Comparison of ENCODE assay signal across 18 cellular contexts in genomic region chr11:44598831-44599230, GRCh38. TPM values are rescaled to one million over a fixed set of nuclear protein-coding genes. Genes with fewer than 3 reads are reported as not detected.
DNase-seq lines count a peak whose midpoint lies in the region; ATAC-seq and TF ChIP-seq lines count a peak whose summit lies in the region.
"Had no signal": no experiment of that assay in that cellular context is flagged by ENCODE, and none has a peak within 500 bp of the region (broad histone marks: within the 10 kb centered on the region; RNA-seq: fewer than 3 reads in every experiment).

No MANE protein-coding gene starts in this region.

- no peak overlapping the region for H3K4me3 Mint-ChIP-seq in CD4-positive, alpha-beta T cell
- H3K4me3 Mint-ChIP-seq in IgD-negative memory B cell (peak overlapping the region in 2 of 4 donors; percentile 73 to 78), naive B cell (peak overlapping the region in 4 of 8 donors; percentile 8 to 37 (median 17))
- no peak overlapping the region for H3K4me3 Mint-ChIP-seq in activated CD8-positive, alpha-beta T cell treated with anti-CD3 and anti-CD28 coated beads for 36 hours
- H3K4me3 Mint-ChIP-seq: dendritic cell treated with granulocyte-macrophage colony-stimulating factor and Interleukin-4, amounts not matched to agents 40 ng/mL and 50 ng/mL, for 4 days; neural crest cell; type B pancreatic cell had no signal

- no peaks in the 10 kb centered on the region for H3K9me3 Mint-ChIP-seq in CD4-positive, alpha-beta T cell
- no peaks in the 10 kb centered on the region for H3K9me3 Mint-ChIP-seq in IgD-negative memory B cell
- H3K9me3 Mint-ChIP-seq in activated CD8-positive, alpha-beta T cell treated with anti-CD3 and anti-CD28 coated beads for 36 hours: no peaks in the 10 kb centered on the region
- no peaks in the 10 kb centered on the region for H3K9me3 Mint-ChIP-seq in naive B cell
- H3K9me3 Mint-ChIP-seq: dendritic cell treated with granulocyte-macrophage colony-stimulating factor and Interleukin-4, amounts not matched to agents 40 ng/mL and 50 ng/mL, for 4 days; neural crest cell; type B pancreatic cell had no signal

- no peak for TF ChIP-seq CTCF in CD4-positive, alpha-beta T cell (IDR thresholded peaks at IDR 0.05)
- no peak for TF ChIP-seq CTCF in activated CD8-positive, alpha-beta T cell treated with anti-CD3 and anti-CD28 coated beads for 36 hours (IDR thresholded peaks at IDR 0.05)
- TF ChIP-seq CTCF in A673 (conservative IDR thresholded peaks at IDR 0.05; ENCODE audit: low read depth, low read length): no peak

- CTCF ChIA-PET in CD4-positive, alpha-beta T cell (lab: Charles Lee): interaction anchor here (1.0 to 1.9 kb wide), 3 partner anchors 13 to 29 kb away, joined by 3 to 5 read pairs (median 5); no protein-coding TSS in a partner anchor
- CTCF ChIA-PET in activated CD8-positive, alpha-beta T cell treated with anti-CD3 and anti-CD28 coated beads for 36 hours (lab: Charles Lee): interaction anchor here (1.1 to 2.4 kb wide), 3 partner anchors 13 to 41 kb away, joined by 3 to 6 read pairs (median 4); no protein-coding TSS in a partner anchor
- CTCF ChIA-PET in A673 (lab: Charles Lee): interaction anchor here (1.6 kb wide), 1 partner anchor 18 kb away, joined by 3 read pairs; no protein-coding TSS in a partner anchor

- H3K27ac ChIP-seq in CD4-positive, alpha-beta T cell (ENCODE audit: low read depth, low read length): no peak overlapping the region
- H3K27ac ChIP-seq in A673 (ENCODE audit: low read depth, low read length, poor library complexity, severe bottlenecking): no peak overlapping the region
- H3K27ac ChIP-seq: KMS-11, lower lobe of right lung had no signal

- H3K9me3 ChIP-seq in CD4-positive, alpha-beta T cell (ENCODE audit: control insufficient read depth, low read length): no peaks in the 10 kb centered on the region
- H3K9me3 ChIP-seq in A673 (ENCODE audit: low read depth, low read length, poor library complexity, severe bottlenecking): no peaks in the 10 kb centered on the region
- H3K9me3 ChIP-seq: lower lobe of right lung, Peyer's patch had no signal

- H3K36me3 ChIP-seq in A673 (ENCODE audit: insufficient read depth, low read length, poor library complexity, severe bottlenecking): no peaks in the 10 kb centered on the region

- intact Hi-C loops in CD4-positive, alpha-beta T cell (cut with DNase I, micrococcal nuclease): no loop called here
- intact Hi-C loops in activated CD8-positive, alpha-beta T cell treated with anti-CD3 and anti-CD28 coated beads for 36 hours (cut with micrococcal nuclease): no loop called here
- intact Hi-C loops in A673 (cut with micrococcal nuclease; ENCODE audit: unreplicated experiment): no loop called here

- H3K27me3 ChIP-seq in CD4-positive, alpha-beta T cell (ENCODE audit: control insufficient read depth, insufficient read depth, low read length): no peaks in the 10 kb centered on the region
- H3K27me3 ChIP-seq in A673 (replicated peaks; ENCODE audit: insufficient read depth, low read depth, low read length, poor library complexity): no peaks in the 10 kb centered on the region
- H3K27me3 ChIP-seq: Peyer's patch had no signal

- no peaks in the 10 kb centered on the region for H3K27me3 Mint-ChIP-seq in CD4-positive, alpha-beta T cell
- peaks cover 2% of the 10 kb centered on the region for H3K27me3 Mint-ChIP-seq in IgD-negative memory B cell
- no peaks in the 10 kb centered on the region for H3K27me3 Mint-ChIP-seq in activated CD8-positive, alpha-beta T cell treated with anti-CD3 and anti-CD28 coated beads for 36 hours
- H3K27me3 Mint-ChIP-seq in naive B cell: no peaks in the 10 kb centered on the region
- H3K27me3 Mint-ChIP-seq: dendritic cell treated with granulocyte-macrophage colony-stimulating factor and Interleukin-4, amounts not matched to agents 40 ng/mL and 50 ng/mL, for 4 days; type B pancreatic cell had no signal

- POLR2A ChIA-PET in CD4-positive, alpha-beta T cell (lab: Charles Lee): interaction anchor here (1.1 to 5.7 kb wide), 4 partner anchors 11 to 34 kb away, joined by 3 to 54 read pairs (median 9); partner anchors contain the start of gene CD82
- POLR2A ChIA-PET in activated CD8-positive, alpha-beta T cell treated with anti-CD3 and anti-CD28 coated beads for 36 hours (lab: Charles Lee): interaction anchor here (1.4 to 3.3 kb wide), 4 partner anchors 16 to 30 kb away, joined by 3 to 17 read pairs (median 4); no protein-coding TSS in a partner anchor
- POLR2A ChIA-PET in A673 (lab: Charles Lee; ENCODE audit: low non-redundant PET): no interaction called here

- ATAC-seq in CD4-positive, alpha-beta T cell (ENCODE audit: poor library complexity): no peak
- no peak for ATAC-seq in activated CD8-positive, alpha-beta T cell treated with anti-CD3 and anti-CD28 coated beads for 36 hours
- ATAC-seq in naive B cell (ENCODE audit: low read depth in 2 of 2) (no peak), GM21737 (IDR thresholded peaks at IDR 0.05; ENCODE audit: unreplicated experiment) (no peak)
- ATAC-seq: lower lobe of right lung, sciatic nerve had no signal

- H3K27ac Mint-ChIP-seq in CD4-positive, alpha-beta T cell: peak overlapping the region; percentile 68
- peak overlapping the region; percentile 95 to 98 (median 95) for H3K27ac Mint-ChIP-seq in IgD-negative memory B cell
- peak overlapping the region; percentile 57 for H3K27ac Mint-ChIP-seq in activated CD8-positive, alpha-beta T cell treated with anti-CD3 and anti-CD28 coated beads for 36 hours
- H3K27ac Mint-ChIP-seq in naive B cell: peak overlapping the region in 5 of 6 donors; percentile 63 to 100 (median 85)
- H3K27ac Mint-ChIP-seq: dendritic cell treated with granulocyte-macrophage colony-stimulating factor and Interleukin-4, amounts not matched to agents 40 ng/mL and 50 ng/mL, for 4 days; type B pancreatic cell had no signal

- peaks cover 68% of the 10 kb centered on the region for H3K4me1 Mint-ChIP-seq in CD4-positive, alpha-beta T cell (ENCODE audit: low read depth)
- H3K4me1 Mint-ChIP-seq in IgD-negative memory B cell (peaks cover 60 to 82% (median 69%) of the 10 kb centered on the region in 3 donors), naive B cell (peaks cover 69 to 98% (median 91%) of the 10 kb centered on the region in 3 donors)
- peaks cover 91% of the 10 kb centered on the region for H3K4me1 Mint-ChIP-seq in activated CD8-positive, alpha-beta T cell treated with anti-CD3 and anti-CD28 coated beads for 36 hours (ENCODE audit: low read depth)

- no peak overlapping the region for H3K4me3 ChIP-seq in A673 (ENCODE audit: low read depth, low read length, poor library complexity, severe bottlenecking)
- H3K4me3 ChIP-seq: lower lobe of right lung, Peyer's patch had no signal

- peaks cover 22% of the 10 kb centered on the region for H3K36me3 Mint-ChIP-seq in CD4-positive, alpha-beta T cell (ENCODE audit: low read depth)
- H3K36me3 Mint-ChIP-seq in IgD-negative memory B cell: peaks cover 8% of the 10 kb centered on the region
- H3K36me3 Mint-ChIP-seq in activated CD8-positive, alpha-beta T cell treated with anti-CD3 and anti-CD28 coated beads for 36 hours (ENCODE audit: low read depth): peaks cover 68% of the 10 kb centered on the region
- H3K36me3 Mint-ChIP-seq in naive B cell: peaks cover 0 to 12% of the 10 kb centered on the region in 2 donors
- H3K36me3 Mint-ChIP-seq: type B pancreatic cell had no signal

- BruUV-seq in A673 (replicated peaks; lab: Mats Ljungman, UMichigan): no TSS peak

- DNase-seq in CD4-positive, alpha-beta T cell: no peak
- no peak for DNase-seq in activated CD8-positive, alpha-beta T cell treated with anti-CD3 and anti-CD28 coated beads for 36 hours
- no peak for DNase-seq in naive B cell
- DNase-seq in NCI-H748 treated with DMSO at 0.1 percent for 48 hours (lab: John Stamatoyannopoulos, UW): no peak
- no peak for DNase-seq in A673 (ENCODE audit: low spot score)
- DNase-seq: activated naive CD4-positive, alpha-beta T cell; lower lobe of right lung; NCI-H510A treated with DMSO at 0.1 percent for 48 hours; Peyer's patch; stimulated activated CD4-positive, alpha-beta T cell treated with anti-CD3 and anti-CD28 coated beads, Interleukin-15, amount 100 ng/mL, for 24 hours; T-helper 2 cell had no signal

- peaks cover 15% of the 10 kb centered on the region for H3K4me1 ChIP-seq in A673 (ENCODE audit: insufficient read depth, low read length, poor library complexity, severe bottlenecking)

RNA-seq across cellular contexts. Expression of gene CD82, which starts 33.4 kb away (rescaled TPM):
- 10 to 100 TPM; 33.8 to 37.3 TPM for total RNA-seq in CD4-positive, alpha-beta T cell
- polyA plus RNA-seq in IgD-negative memory B cell (544 TPM), naive B cell (ENCODE audit: low read depth in 6 of 6) (100 to 1,000 TPM; 146 to 292 (median 225) TPM)
- total RNA-seq in activated CD8-positive, alpha-beta T cell treated with anti-CD3 and anti-CD28 coated beads for 36 hours: 100 to 1,000 TPM; 289 to 319 TPM
- total RNA-seq in A673 (2021): 8.2 and 16.0 TPM in 2 replicates

Comparison
In these comparisons a context has a peak if more than half of its experiments do, and no peak if none do; other contexts are left out.
1. RNA of gene CD82, which starts 33.4 kb away (total RNA-seq): 289 to 319 TPM in activated CD8-positive, alpha-beta T cell treated with anti-CD3 and anti-CD28 coated beads for 36 hours; 33.8 to 37.3 TPM in CD4-positive, alpha-beta T cell and 8.2 to 16.0 TPM in A673; every median in the first group is over 4 times any median in the second.
2. Peak in every context shown above with its lines, with median percentiles within 50 percentile points of each other: H3K27ac Mint-ChIP-seq.